Comparison of ENCODE assay signal across 8 cellular contexts in the genomic region with DNA sequence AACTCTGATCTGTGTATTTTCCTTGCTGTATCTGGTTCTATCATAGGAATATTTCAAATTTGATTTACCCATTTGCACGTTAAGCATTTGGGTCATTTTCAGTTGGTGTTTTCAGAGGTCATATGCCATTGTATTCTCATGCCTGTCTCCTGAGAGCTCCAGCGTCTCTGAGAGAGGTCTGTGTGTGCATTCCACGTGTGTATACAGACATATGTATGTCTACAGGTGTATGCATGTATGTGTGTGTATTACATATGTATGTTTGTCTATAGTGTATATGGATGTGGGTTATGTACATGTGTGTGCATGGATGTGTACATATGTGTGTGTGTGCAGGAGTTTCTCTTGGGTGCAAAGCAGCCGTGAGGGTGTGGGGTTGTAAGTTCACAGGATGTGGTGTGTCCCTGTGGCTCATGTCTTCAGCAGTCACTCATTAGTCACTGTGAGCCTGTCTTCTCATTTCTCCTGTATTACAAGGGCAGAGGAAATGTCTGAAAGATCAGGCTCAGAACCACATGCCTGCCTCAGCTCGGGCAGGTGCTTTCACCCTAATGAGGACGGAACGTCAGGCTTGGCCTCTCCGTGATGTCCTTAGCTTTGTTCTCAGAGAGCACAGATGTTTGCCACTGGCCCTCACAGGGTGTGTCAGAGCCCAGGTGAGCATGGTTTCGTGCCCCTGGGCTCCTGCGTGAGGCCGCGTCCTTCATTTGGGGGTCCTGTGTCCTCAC.
DNase-seq lines count a peak whose midpoint lies in the region; ATAC-seq and TF ChIP-seq lines count a peak whose summit lies in the region.

No MANE protein-coding gene starts in this region.

- peak overlapping the region; percentile 73 for H3K27ac ChIP-seq in C4-2B
- peak overlapping the region; percentile 75 for H3K27ac ChIP-seq in RWPE2 (ENCODE audit: poor library complexity, severe bottlenecking)
- H3K27ac ChIP-seq in vagina = no peak overlapping the region

- intact Hi-C loops in vagina (cut with DNase I) = no loop called here

- H3K4me1 Mint-ChIP-seq in central memory CD8-positive, alpha-beta T cell = peaks cover 24% of the 10 kb centered on the region

- no peaks in the 10 kb centered on the region for H3K27me3 Mint-ChIP-seq in central memory CD8-positive, alpha-beta T cell

- peak overlapping the region; percentile 0 for H3K27ac Mint-ChIP-seq in central memory CD8-positive, alpha-beta T cell (ENCODE audit: low read depth)

- TF ChIP-seq POLR2A in vagina (IDR thresholded peaks at IDR 0.05) = no peak

- H3K4me1 ChIP-seq in RWPE2 (ENCODE audit: insufficient read depth, poor library complexity, severe bottlenecking) (peaks cover 20% of the 10 kb centered on the region), vagina (peaks cover 7% of the 10 kb centered on the region)

- H3K36me3 ChIP-seq in RWPE2 (ENCODE audit: low read depth) (no peaks in the 10 kb centered on the region), vagina (no peaks in the 10 kb centered on the region)

- H3K4me3 Mint-ChIP-seq in central memory CD8-positive, alpha-beta T cell = peak overlapping the region; percentile 7

- DNase-seq in H4 (ENCODE audit: low spot score) (peak; percentile 41), RWPE2 (ENCODE audit: low spot score) (no peak), globus pallidus (ENCODE audit: low spot score) (no peak), KBM-7 (no peak), vagina (ENCODE audit: extremely low spot score in 2 of 2) (no peak)
- no peak for DNase-seq in central memory CD8-positive, alpha-beta T cell (ENCODE audit: low spot score in 2 of 2)
- DNase-seq in stimulated activated CD4-positive, alpha-beta T cell treated with anti-CD3 and anti-CD28 coated beads, Interleukin-12 subunit alpha, Interleukin-12 subunit beta, amount 100 ng/mL, for 4 hours = peak; percentile 10

- H3K9me3 ChIP-seq in RWPE2 (ENCODE audit: severe bottlenecking) (no peaks in the 10 kb centered on the region), vagina (no peaks in the 10 kb centered on the region)

- H3K4me3 ChIP-seq in RWPE2 (ENCODE audit: severe bottlenecking) = no peak overlapping the region
- no peak overlapping the region for H3K4me3 ChIP-seq in vagina

- H3K9me3 Mint-ChIP-seq in central memory CD8-positive, alpha-beta T cell = no peaks in the 10 kb centered on the region

- no peaks in the 10 kb centered on the region for H3K36me3 Mint-ChIP-seq in central memory CD8-positive, alpha-beta T cell (ENCODE audit: insufficient read depth)

- in situ Hi-C loops in KBM-7 (cut with MboI; ENCODE audit: low pct_unique_long_range_greater_than_20kb, low sequenced_read_pairs) = no loop called here

- no peak for TF ChIP-seq CTCF in C4-2B (conservative IDR thresholded peaks at IDR 0.05)
- TF ChIP-seq CTCF in RWPE2 (IDR thresholded peaks at IDR 0.05; ENCODE audit: poor library complexity, severe bottlenecking) = no peak
- TF ChIP-seq CTCF in vagina (IDR thresholded peaks at IDR 0.05) = no peak

- peak; percentile 40; the same call in 2 of the 3 replicates for ATAC-seq in RWPE2 (ENCODE audit: low read depth)
- ATAC-seq in central memory CD8-positive, alpha-beta T cell (replicated peaks; ENCODE audit: extremely low read depth, poor library complexity, severe bottlenecking) = peak; percentile 88

- H3K27me3 ChIP-seq in RWPE2 (ENCODE audit: insufficient read depth, poor library complexity, severe bottlenecking) (no peaks in the 10 kb centered on the region), vagina (no peaks in the 10 kb centered on the region)

Comparison
In these comparisons a context has a peak if more than half of its experiments do, and no peak if none do; other contexts are left out.
1. DNase-seq: peak in H4 (single experiment) and stimulated activated CD4-positive, alpha-beta T cell treated with anti-CD3 and anti-CD28 coated beads, Interleukin-12 subunit alpha, Interleukin-12 subunit beta, amount 100 ng/mL, for 4 hours (single experiment); none in RWPE2 (single experiment), central memory CD8-positive, alpha-beta T cell (0 of 2), globus pallidus (single experiment), KBM-7 (single experiment) and vagina (0 of 2).